Comparison of ENCODE assay signal across 17 cellular contexts in the genomic region with DNA sequence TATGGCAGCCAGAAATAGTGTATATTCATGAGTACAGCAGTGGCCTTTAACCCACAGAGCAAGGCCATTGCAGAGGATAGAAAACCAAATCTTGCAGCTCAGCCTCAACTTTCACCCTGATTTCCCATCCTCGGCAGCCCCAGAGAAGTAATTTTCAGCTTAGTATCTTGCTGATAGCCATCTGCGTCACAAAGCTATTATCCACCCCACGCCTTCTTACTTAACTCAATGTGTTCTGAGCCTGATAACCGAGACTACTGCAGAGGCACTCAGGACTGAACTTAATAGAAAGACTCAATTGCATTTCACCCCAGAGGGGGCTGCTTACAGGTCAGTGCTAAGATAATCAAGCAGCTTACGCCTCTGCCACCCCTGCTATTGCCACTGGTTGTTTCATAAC.
"Had no signal": no experiment of that assay in that cellular context is flagged by ENCODE, and none has a peak within 500 bp of the region (broad histone marks: within the 10 kb centered on the region; RNA-seq: fewer than 3 reads in every experiment).

No MANE protein-coding gene starts in this region.

- H3K36me3 ChIP-seq: gastroesophageal sphincter, ovary, stomach, upper lobe of right lung had no signal

- H3K27me3 Mint-ChIP-seq: activated CD4-positive, alpha-beta memory T cell treated with anti-CD3 and anti-CD28 coated beads, Interleukin-2, amount 10 ng/mL, durations not matched to agents 7 days and 5 days; activated CD4-positive, alpha-beta T cell treated with anti-CD3 and anti-CD28 coated beads for 36 hours had no signal

- H3K4me3 Mint-ChIP-seq: activated CD4-positive, alpha-beta memory T cell treated with anti-CD3 and anti-CD28 coated beads, Interleukin-2, amount 10 ng/mL, durations not matched to agents 7 days and 5 days; activated CD4-positive, alpha-beta T cell treated with anti-CD3 and anti-CD28 coated beads for 36 hours; activated T-cell treated with anti-CD3 and anti-CD28 coated beads, Interleukin-2, amount 50 U/mL, for 4 hours; natural killer cell had no signal

- H3K4me1 ChIP-seq: gastroesophageal sphincter, stomach, testis, upper lobe of right lung had no signal

- H3K27ac Mint-ChIP-seq: activated CD4-positive, alpha-beta memory T cell treated with anti-CD3 and anti-CD28 coated beads, Interleukin-2, amount 10 ng/mL, durations not matched to agents 7 days and 5 days; activated CD4-positive, alpha-beta T cell treated with anti-CD3 and anti-CD28 coated beads for 36 hours; natural killer cell had no signal

- DNase-seq: activated CD4-positive, alpha-beta memory T cell treated with anti-CD3 and anti-CD28 coated beads, Interleukin-2, amount 10 ng/mL, durations not matched to agents 7 days and 5 days; activated CD4-positive, alpha-beta T cell treated with anti-CD3 and anti-CD28 coated beads for 36 hours; activated effector memory CD4-positive, alpha-beta T cell treated with Interleukin-2 at 50 U/mL for 16 hours; activated naive CD4-positive, alpha-beta T cell treated with anti-CD3 and anti-CD28 coated beads, Interleukin-2, amount 50 U/mL, for 16 hours; activated T-cell treated with anti-CD3 and anti-CD28 coated beads, Interleukin-2, amount 50 U/mL, for 4 hours; mesenchymal stem cell; natural killer cell; ovary; stimulated activated CD4-positive, alpha-beta T cell treated with anti-CD3 and anti-CD28 coated beads, Interleukin-12 subunit alpha, Interleukin-12 subunit beta, amount 100 ng/mL, for 4 hours; stimulated activated CD4-positive, alpha-beta T cell treated with anti-CD3 and anti-CD28 coated beads, Interleukin-2, amount 100 ng/mL, for 24 hours; stomach; testis; upper lobe of right lung had no signal

- H3K27ac ChIP-seq: gastroesophageal sphincter, ovary, stomach, testis, upper lobe of right lung, VCaP had no signal

- H3K9me3 ChIP-seq: gastroesophageal sphincter, ovary, stomach, testis, upper lobe of right lung had no signal

- H3K9me3 Mint-ChIP-seq: activated CD4-positive, alpha-beta memory T cell treated with anti-CD3 and anti-CD28 coated beads, Interleukin-2, amount 10 ng/mL, durations not matched to agents 7 days and 5 days; activated T-cell treated with anti-CD3 and anti-CD28 coated beads, Interleukin-2, amount 50 U/mL, for 4 hours; natural killer cell had no signal

- FAIRE-seq: bronchial epithelial cell, keratinocyte had no signal

- H3K27me3 ChIP-seq: gastroesophageal sphincter, ovary, testis, upper lobe of right lung had no signal

- H3K4me3 ChIP-seq: gastroesophageal sphincter, ovary, stomach, testis, upper lobe of right lung had no signal

- H3K36me3 Mint-ChIP-seq: natural killer cell had no signal

- H3K4me1 Mint-ChIP-seq: activated CD4-positive, alpha-beta memory T cell treated with anti-CD3 and anti-CD28 coated beads, Interleukin-2, amount 10 ng/mL, durations not matched to agents 7 days and 5 days; activated CD4-positive, alpha-beta T cell treated with anti-CD3 and anti-CD28 coated beads for 36 hours had no signal

- ATAC-seq: activated CD4-positive, alpha-beta T cell treated with anti-CD3 and anti-CD28 coated beads for 36 hours; activated T-cell treated with anti-CD3 and anti-CD28 coated beads, Interleukin-2, amount 50 U/mL, for 4 hours; gastroesophageal sphincter; natural killer cell; upper lobe of right lung had no signal
